In genomic region chr7:41470081-41470480, GRCh38 we compare ENCODE assay signal across 1 cellular context.
TF ChIP-seq lines count a peak whose summit lies in the region.

No MANE protein-coding gene starts in this region.

TF ChIP-seq in GM23338, 12 proteins besides CTCF, POLR2A, EP300 and RAD21 (continued from another document):
- TF ChIP-seq ZNF462 (CRISPR knock-in tag; IDR thresholded peaks at IDR 0.05) (no peak), POLR2AphosphoS5 (IDR thresholded peaks at IDR 0.05; ENCODE audit: low read depth) (no peak), EZH2 (IDR thresholded peaks at IDR 0.05; ENCODE audit: low read depth, unreplicated experiment) (no peak)
